ENCODE assay signal across 10 cellular contexts in the genomic region with DNA sequence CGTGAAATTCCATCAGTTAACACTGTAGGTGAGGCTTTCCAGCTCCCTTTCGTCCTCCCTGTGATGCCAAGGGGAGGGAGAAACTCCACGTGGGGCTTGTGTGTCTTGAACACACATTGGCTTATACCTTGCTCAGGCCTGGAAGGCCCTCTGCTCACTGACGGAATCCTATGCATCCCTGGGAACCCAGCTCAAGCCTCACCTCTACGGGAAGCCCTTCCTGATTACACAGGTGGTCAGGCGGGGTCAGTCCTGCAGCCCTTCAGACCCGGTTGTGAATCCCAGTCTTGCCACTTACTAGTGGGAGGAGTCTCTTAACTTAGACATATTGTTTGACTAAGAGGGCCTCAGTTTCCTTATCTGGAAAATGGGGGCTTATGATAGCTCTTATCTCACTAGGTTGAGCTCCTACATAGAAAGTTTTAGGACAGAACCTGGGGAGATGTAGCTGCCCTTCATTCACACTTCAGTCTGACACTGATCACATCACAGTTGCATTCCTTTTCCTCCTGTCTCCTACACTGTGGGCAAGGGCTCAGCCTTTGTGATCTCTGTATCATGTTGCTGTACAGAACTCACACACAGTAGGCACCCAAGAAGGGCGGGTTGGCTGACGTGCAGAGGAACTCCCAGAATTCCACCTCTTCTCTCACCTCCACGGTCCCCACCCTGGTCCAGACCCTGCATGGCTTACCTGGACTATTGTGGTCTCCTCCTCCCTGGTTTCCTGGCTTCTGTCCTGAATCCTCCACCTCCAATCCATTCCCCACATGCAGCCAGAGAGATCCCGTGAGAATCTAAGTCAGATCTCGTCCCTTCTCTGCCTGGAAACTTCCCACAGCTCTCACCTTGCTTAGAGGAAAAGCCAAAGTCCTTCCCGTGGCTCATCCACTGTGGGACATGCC.
DNase-seq lines count a peak whose midpoint lies in the region; ATAC-seq and TF ChIP-seq lines count a peak whose summit lies in the region.
"Had no signal": no experiment of that assay in that cellular context is flagged by ENCODE, and none has a peak within 500 bp of the region (broad histone marks: within the 10 kb centered on the region; RNA-seq: fewer than 3 reads in every experiment).

No MANE protein-coding gene starts in this region.

- peak in 1 of 7 donors; percentile 23 for DNase-seq in adrenal gland
- DNase-seq in foreskin fibroblast, result no peak
- no peak for DNase-seq in gastrocnemius medialis
- no peak for DNase-seq in putamen (ENCODE audit: low spot score)
- DNase-seq in DMS114 treated with DMSO at 0.1 percent for 48 hours (lab: John Stamatoyannopoulos, UW; ENCODE audit: unreplicated experiment), result no peak
- DNase-seq in dermis blood vessel endothelial cell, result no peak
- DNase-seq: NCI-H526, T-helper 17 cell had no signal

- H3K27ac ChIP-seq in adrenal gland (peak overlapping the region; percentile 27 to 91 (median 73)), gastrocnemius medialis (peak overlapping the region in 3 of 4 donors; percentile 55 to 73 (median 60))

- H3K4me1 ChIP-seq in ES-I3 (ENCODE audit: insufficient read depth, low read length) (peaks cover 17% of the 10 kb centered on the region), adrenal gland (replicated peaks in 1 of 2) (peaks cover 24 to 30% of the 10 kb centered on the region in 2 donors), gastrocnemius medialis (peaks cover 15 to 19% of the 10 kb centered on the region in 2 donors)

- TF ChIP-seq POLR2A in adrenal gland (IDR thresholded peaks at IDR 0.05) (no peak), gastrocnemius medialis (IDR thresholded peaks at IDR 0.05) (no peak), GM18505 (IDR thresholded peaks at IDR 0.05; ENCODE audit: borderline replicate concordance, extremely low read depth, insufficient read depth, insufficient read length) (no peak)

- in situ Hi-C loops in gastrocnemius medialis (cut with MboI; ENCODE audit: low sequenced_read_pairs in 4 of 4), result no loop called here

- ATAC-seq in gastrocnemius medialis (no peak), GM18505 (IDR thresholded peaks at IDR 0.05; ENCODE audit: unreplicated experiment) (no peak)
- ATAC-seq: T-helper 17 cell had no signal

- H3K9me3 ChIP-seq in ES-I3 (ENCODE audit: control insufficient read depth, insufficient read depth, low read length), result peaks cover 3% of the 10 kb centered on the region; the same call in 1 of the 2 replicates
- H3K9me3 ChIP-seq in adrenal gland (replicated peaks in 1 of 3), result no peaks in the 10 kb centered on the region
- H3K9me3 ChIP-seq in gastrocnemius medialis, result no peaks in the 10 kb centered on the region

- intact Hi-C loops in adrenal gland (cut with DNase I) (no loop called here), gastrocnemius medialis (cut with DNase I; ENCODE audit: low total_unique reads) (no loop called here)

- H3K4me3 ChIP-seq in adrenal gland (peak overlapping the region in 1 of 4 donors; percentile 49), foreskin fibroblast (ENCODE audit: low read depth in 1 of 2, low read length in 2 of 2) (peak overlapping the region; percentile 26 to 35), gastrocnemius medialis (no peak overlapping the region)

- peak overlapping the region; percentile 53; the same call in 1 of the 2 replicates for H3K9ac ChIP-seq in ES-I3 (ENCODE audit: low read depth, low read length)

- H3K36me3 ChIP-seq in ES-I3 (ENCODE audit: insufficient read depth, low read length) (no peaks in the 10 kb centered on the region), adrenal gland (replicated peaks in 1 of 2) (no peaks in the 10 kb centered on the region), gastrocnemius medialis (no peaks in the 10 kb centered on the region)

- no peaks in the 10 kb centered on the region for H3K27me3 ChIP-seq in adrenal gland
- no peaks in the 10 kb centered on the region for H3K27me3 ChIP-seq in gastrocnemius medialis

- 69 to 74% (median 72%) methylated on average over 12 to 13 of the region's 13 CpGs for WGBS in adrenal gland, 4 donors

- no peak for TF ChIP-seq CTCF in adrenal gland (IDR thresholded peaks at IDR 0.05)
- TF ChIP-seq CTCF in foreskin fibroblast (IDR thresholded peaks at IDR 0.05; ENCODE audit: low read depth, low read length), result no peak
- TF ChIP-seq CTCF in gastrocnemius medialis (IDR thresholded peaks at IDR 0.05 in 4 of 5, conservative IDR thresholded peaks at IDR 0.05 in 1 of 5), result no peak

Comparison
In these comparisons a context has a peak if more than half of its experiments do, and no peak if none do; other contexts are left out.
1. H3K4me3 ChIP-seq: peak in foreskin fibroblast (2 of 2); none in gastrocnemius medialis (0 of 4).